Comparison of ENCODE assay signal across 9 cellular contexts in genomic region chr4:26088433-26088928, GRCh38.
DNase-seq lines count a peak whose midpoint lies in the region; ATAC-seq and TF ChIP-seq lines count a peak whose summit lies in the region.
"Had no signal": no experiment of that assay in that cellular context is flagged by ENCODE, and none has a peak within 500 bp of the region (broad histone marks: within the 10 kb centered on the region; RNA-seq: fewer than 3 reads in every experiment).

No MANE protein-coding gene starts in this region.

- intact Hi-C loops in Calu3 (cut with micrococcal nuclease; ENCODE audit: unreplicated experiment): no loop called here

- no peak overlapping the region for H3K56ac ChIP-seq in mesendoderm (ENCODE audit: low read length)

- no peak overlapping the region for H3K27ac Mint-ChIP-seq in Calu3 (ENCODE audit: unreplicated experiment)

- no peaks in the 10 kb centered on the region for H3K36me3 Mint-ChIP-seq in Calu3 (ENCODE audit: insufficient read depth, unreplicated experiment)

- H3K4me1 ChIP-seq in osteoblast (ENCODE audit: insufficient read depth, low read length) (peaks cover 47% of the 10 kb centered on the region), mesendoderm (ENCODE audit: control insufficient read depth, low read depth, low read length) (no peaks in the 10 kb centered on the region)

- no peak overlapping the region for H4K8ac ChIP-seq in mesendoderm (ENCODE audit: low read depth, low read length)

- peak overlapping the region; percentile 25 for H3K4me2 ChIP-seq in osteoblast (ENCODE audit: insufficient read depth, low read length)
- no peak overlapping the region for H3K4me2 ChIP-seq in mesendoderm (ENCODE audit: low read length)

- H3K4ac ChIP-seq in mesendoderm (ENCODE audit: low read depth, low read length): no peak overlapping the region

- no peak overlapping the region for H2AFZ ChIP-seq in osteoblast (ENCODE audit: low read length)

- H2BK5ac ChIP-seq in mesendoderm (ENCODE audit: low read length): no peak overlapping the region

- peak; percentile 11 for DNase-seq in Calu3
- peak; percentile 21 for DNase-seq in activated naive CD4-positive, alpha-beta T cell treated with anti-CD3 and anti-CD28 coated beads, Interleukin-2, amount 50 U/mL, for 16 hours
- no peak for DNase-seq in osteoblast (ENCODE audit: insufficient read length, low spot score, missing footprints)
- no peak for DNase-seq in medulla oblongata (ENCODE audit: extremely low spot score)
- DNase-seq in mesendoderm: no peak
- no peak for DNase-seq in nucleus accumbens (lab: John Stamatoyannopoulos, UW)

- H3K9me3 Mint-ChIP-seq in Calu3 (ENCODE audit: low read depth, unreplicated experiment): peaks cover 10% of the 10 kb centered on the region

- no peak overlapping the region for H3K23ac ChIP-seq in mesendoderm (ENCODE audit: low read length)

- no peak overlapping the region for H3K9ac ChIP-seq in mesendoderm (ENCODE audit: low read length)

- TF ChIP-seq CTCF in Calu3 (IDR thresholded peaks at IDR 0.05; ENCODE audit: unreplicated experiment) (no peak), osteoblast (IDR thresholded peaks at IDR 0.05; ENCODE audit: extremely low read depth, low read depth, low read length) (no peak)

- H3K9me3 ChIP-seq in osteoblast (ENCODE audit: low read depth, low read length): no peaks in the 10 kb centered on the region

- no peaks in the 10 kb centered on the region for H3K79me1 ChIP-seq in mesendoderm (ENCODE audit: low read length)

- H3K4me3 Mint-ChIP-seq in Calu3 (ENCODE audit: low read depth, unreplicated experiment): no peak overlapping the region

- H3K4me3 ChIP-seq in osteoblast (ENCODE audit: insufficient read depth, low read length): no peak overlapping the region
- no peak overlapping the region for H3K4me3 ChIP-seq in mesendoderm (ENCODE audit: low read length)
- H3K4me3 ChIP-seq: K562 had no signal

- H3K4me1 Mint-ChIP-seq in Calu3 (ENCODE audit: low read depth, unreplicated experiment): peaks cover 30% of the 10 kb centered on the region

- H3K79me2 ChIP-seq in osteoblast (ENCODE audit: insufficient read depth, low read length) (no peaks in the 10 kb centered on the region), mesendoderm (ENCODE audit: control insufficient read depth, insufficient read depth, low read length) (no peaks in the 10 kb centered on the region)

- H3K36me3 ChIP-seq in osteoblast (ENCODE audit: insufficient read depth, low read length): no peaks in the 10 kb centered on the region
- H3K36me3 ChIP-seq in mesendoderm (ENCODE audit: control insufficient read depth, insufficient read depth, low read length): no peaks in the 10 kb centered on the region

- H3K27me3 ChIP-seq in osteoblast (ENCODE audit: insufficient read depth, low read length) (peaks cover 12% of the 10 kb centered on the region), mesendoderm (ENCODE audit: insufficient read depth, low read length, poor library complexity) (no peaks in the 10 kb centered on the region)

- H3K27ac ChIP-seq in osteoblast (ENCODE audit: low read depth, low read length): peak overlapping the region; percentile 13
- no peak overlapping the region for H3K27ac ChIP-seq in mesendoderm (ENCODE audit: low read depth, low read length)

- WGBS in mesendoderm (ENCODE audit: extremely low coverage, insufficient coverage, low lambda C conversion rate): no CpG with 5 or more reads among the region's 4 CpGs

- no peak overlapping the region for H2AK5ac ChIP-seq in mesendoderm (ENCODE audit: low read length)

- H3K27me3 Mint-ChIP-seq in Calu3 (ENCODE audit: unreplicated experiment): peaks cover 10% of the 10 kb centered on the region

- CTCF ChIA-PET in Calu3 (lab: Charles Lee): interaction anchor here (0.9 kb wide), 1 partner anchor 38 kb away, joined by 3 read pairs; no protein-coding TSS in a partner anchor

- ATAC-seq in GM19468 (IDR thresholded peaks at IDR 0.05; ENCODE audit: extremely low read depth, unreplicated experiment) (peak; percentile 19), HG03575 (IDR thresholded peaks at IDR 0.05; ENCODE audit: extremely low read depth, insufficient number of reproducible peaks, low FRiP score, unreplicated experiment) (peak; percentile 45)
- ATAC-seq: K562 had no signal

- BruUV-seq in Calu3 (replicated peaks; lab: Mats Ljungman, UMichigan): no TSS peak

- H3K18ac ChIP-seq in mesendoderm (ENCODE audit: low read length): no peak overlapping the region

- H2BK15ac ChIP-seq in mesendoderm (replicated peaks; ENCODE audit: low read depth): no peak overlapping the region

- no peak overlapping the region for H2BK120ac ChIP-seq in mesendoderm (ENCODE audit: low read depth, low read length)

- H4K5ac ChIP-seq in mesendoderm (ENCODE audit: low read length): no peak overlapping the region

- H4K20me1 ChIP-seq in osteoblast (ENCODE audit: insufficient read depth, low read length): no peaks in the 10 kb centered on the region

Comparison
In these comparisons a context has a peak if more than half of its experiments do, and no peak if none do; other contexts are left out.
1. DNase-seq: peak in Calu3 (single experiment) and activated naive CD4-positive, alpha-beta T cell treated with anti-CD3 and anti-CD28 coated beads, Interleukin-2, amount 50 U/mL, for 16 hours (single experiment); none in osteoblast (single experiment), medulla oblongata (single experiment), mesendoderm (single experiment) and nucleus accumbens (0 of 56).